26 cellular contexts compared by ENCODE assay signal in genomic region chr5:62632181-62632580, GRCh38.
"Had no signal": no experiment of that assay in that cellular context is flagged by ENCODE, and none has a peak within 500 bp of the region (broad histone marks: within the 10 kb centered on the region; RNA-seq: fewer than 3 reads in every experiment).

No MANE protein-coding gene starts in this region.

- H3K9me3 Mint-ChIP-seq: naive thymus-derived CD4-positive, alpha-beta T cell; nephron; neural progenitor cell; stimulated activated naive CD8-positive, alpha-beta T cell treated with anti-CD3 and anti-CD28 coated beads, Interleukin-15, amount 100 ng/mL, for 72 hours had no signal

- H3K4me1 ChIP-seq: gastrocnemius medialis, parathyroid adenoma, suprapubic skin, transverse colon, upper lobe of right lung, uterus had no signal

- H3K4me2 ChIP-seq: hepatocyte, neural progenitor cell, smooth muscle cell had no signal

- H3K27ac Mint-ChIP-seq: nephron, neural progenitor cell had no signal

- H3K27me3 ChIP-seq: dorsolateral prefrontal cortex, gastrocnemius medialis, hepatocyte, neural progenitor cell, suprapubic skin, transverse colon, upper lobe of right lung, uterus had no signal

- H3K79me2 ChIP-seq: hepatocyte, parathyroid adenoma had no signal

- H3K9ac ChIP-seq: neural progenitor cell, parathyroid adenoma had no signal

- H2AFZ ChIP-seq: hepatocyte, neural progenitor cell, parathyroid adenoma had no signal

- H3K9me3 ChIP-seq: gastrocnemius medialis, suprapubic skin, transverse colon, upper lobe of right lung, uterus had no signal

- ATAC-seq: gastrocnemius medialis; left lobe of liver; naive thymus-derived CD4-positive, alpha-beta T cell; sciatic nerve; stimulated activated naive CD8-positive, alpha-beta T cell treated with anti-CD3 and anti-CD28 coated beads, Interleukin-15, amount 100 ng/mL, for 72 hours; upper lobe of right lung had no signal

- FAIRE-seq: kidney had no signal

- H3K4me1 Mint-ChIP-seq: naive thymus-derived CD4-positive, alpha-beta T cell; nephron; neural progenitor cell; stimulated activated naive CD8-positive, alpha-beta T cell treated with anti-CD3 and anti-CD28 coated beads, Interleukin-15, amount 100 ng/mL, for 72 hours had no signal

- H3K27me3 Mint-ChIP-seq: naive thymus-derived CD4-positive, alpha-beta T cell; progenitor cell of endocrine pancreas; stimulated activated naive CD8-positive, alpha-beta T cell treated with anti-CD3 and anti-CD28 coated beads, Interleukin-15, amount 100 ng/mL, for 72 hours had no signal

- DNase-seq: dorsolateral prefrontal cortex; effector CD4-positive, alpha-beta T cell; foreskin fibroblast; gastrocnemius medialis; kidney; mesenchymal stem cell; midbrain; stimulated activated CD4-positive, alpha-beta T cell treated with anti-CD3 and anti-CD28 coated beads, Interleukin-12 subunit alpha, Interleukin-12 subunit beta, amount 100 ng/mL, for 4 hours; stimulated activated CD4-positive, alpha-beta T cell treated with anti-CD3 and anti-CD28 coated beads, Interleukin-1b, Interleukin-23, amount 100 ng/mL, for 48 hours; stimulated activated CD4-positive, alpha-beta T cell treated with anti-CD3 and anti-CD28 coated beads, Interleukin-4, amount 100 ng/mL, for 1 hour; stimulated activated CD8-positive, alpha-beta memory T cell treated with anti-CD3 and anti-CD28 coated beads, Interleukin-4, amount 100 ng/mL, for 48 hours; stimulated activated naive CD4-positive, alpha-beta T cell; stimulated activated naive CD8-positive, alpha-beta T cell treated with anti-CD3 and anti-CD28 coated beads, Interleukin-15, amount 100 ng/mL, for 72 hours; transverse colon; upper lobe of right lung; uterus had no signal

- H3K4me3 Mint-ChIP-seq: naive thymus-derived CD4-positive, alpha-beta T cell; nephron; neural progenitor cell; stimulated activated naive CD8-positive, alpha-beta T cell treated with anti-CD3 and anti-CD28 coated beads, Interleukin-15, amount 100 ng/mL, for 72 hours had no signal

- H3K4me3 ChIP-seq: dorsolateral prefrontal cortex, gastrocnemius medialis, hepatocyte, neural progenitor cell, smooth muscle cell, suprapubic skin, transverse colon, upper lobe of right lung, uterus had no signal

- H3K27ac ChIP-seq: dorsolateral prefrontal cortex, gastrocnemius medialis, hepatocyte, neural progenitor cell, parathyroid adenoma, suprapubic skin, transverse colon, upper lobe of right lung, uterus had no signal

- H3K36me3 ChIP-seq: neural progenitor cell, uterus had no signal
